In the genomic region with DNA sequence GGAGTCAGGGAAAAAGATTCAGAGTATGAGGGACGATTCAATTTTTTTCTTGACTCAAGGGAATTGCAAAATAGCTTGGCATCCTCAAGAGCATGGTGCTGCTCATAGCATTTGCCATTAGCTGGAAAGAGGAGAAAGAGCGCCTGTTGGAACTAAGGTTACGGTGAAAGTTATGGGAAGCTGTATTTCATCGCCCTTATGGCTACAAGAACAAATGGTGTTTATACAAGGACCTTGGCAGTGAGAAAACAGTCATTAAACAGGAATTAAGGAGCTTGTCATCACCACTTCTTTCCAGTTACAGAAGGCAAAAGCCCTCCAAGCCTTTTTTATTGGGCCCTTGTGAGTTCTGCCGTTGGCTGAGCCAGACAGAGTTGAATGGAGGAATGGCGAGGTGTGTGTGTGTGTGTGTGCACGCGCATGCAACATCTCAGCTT, we compare ENCODE assay signal across 1 cellular context.
TF ChIP-seq lines count a peak whose summit lies in the region.

No MANE protein-coding gene starts in this region.

TF ChIP-seq in GM23338, 12 proteins besides CTCF, POLR2A, EP300 and RAD21 (continued from another document):
- TF ChIP-seq, protein P1, sequence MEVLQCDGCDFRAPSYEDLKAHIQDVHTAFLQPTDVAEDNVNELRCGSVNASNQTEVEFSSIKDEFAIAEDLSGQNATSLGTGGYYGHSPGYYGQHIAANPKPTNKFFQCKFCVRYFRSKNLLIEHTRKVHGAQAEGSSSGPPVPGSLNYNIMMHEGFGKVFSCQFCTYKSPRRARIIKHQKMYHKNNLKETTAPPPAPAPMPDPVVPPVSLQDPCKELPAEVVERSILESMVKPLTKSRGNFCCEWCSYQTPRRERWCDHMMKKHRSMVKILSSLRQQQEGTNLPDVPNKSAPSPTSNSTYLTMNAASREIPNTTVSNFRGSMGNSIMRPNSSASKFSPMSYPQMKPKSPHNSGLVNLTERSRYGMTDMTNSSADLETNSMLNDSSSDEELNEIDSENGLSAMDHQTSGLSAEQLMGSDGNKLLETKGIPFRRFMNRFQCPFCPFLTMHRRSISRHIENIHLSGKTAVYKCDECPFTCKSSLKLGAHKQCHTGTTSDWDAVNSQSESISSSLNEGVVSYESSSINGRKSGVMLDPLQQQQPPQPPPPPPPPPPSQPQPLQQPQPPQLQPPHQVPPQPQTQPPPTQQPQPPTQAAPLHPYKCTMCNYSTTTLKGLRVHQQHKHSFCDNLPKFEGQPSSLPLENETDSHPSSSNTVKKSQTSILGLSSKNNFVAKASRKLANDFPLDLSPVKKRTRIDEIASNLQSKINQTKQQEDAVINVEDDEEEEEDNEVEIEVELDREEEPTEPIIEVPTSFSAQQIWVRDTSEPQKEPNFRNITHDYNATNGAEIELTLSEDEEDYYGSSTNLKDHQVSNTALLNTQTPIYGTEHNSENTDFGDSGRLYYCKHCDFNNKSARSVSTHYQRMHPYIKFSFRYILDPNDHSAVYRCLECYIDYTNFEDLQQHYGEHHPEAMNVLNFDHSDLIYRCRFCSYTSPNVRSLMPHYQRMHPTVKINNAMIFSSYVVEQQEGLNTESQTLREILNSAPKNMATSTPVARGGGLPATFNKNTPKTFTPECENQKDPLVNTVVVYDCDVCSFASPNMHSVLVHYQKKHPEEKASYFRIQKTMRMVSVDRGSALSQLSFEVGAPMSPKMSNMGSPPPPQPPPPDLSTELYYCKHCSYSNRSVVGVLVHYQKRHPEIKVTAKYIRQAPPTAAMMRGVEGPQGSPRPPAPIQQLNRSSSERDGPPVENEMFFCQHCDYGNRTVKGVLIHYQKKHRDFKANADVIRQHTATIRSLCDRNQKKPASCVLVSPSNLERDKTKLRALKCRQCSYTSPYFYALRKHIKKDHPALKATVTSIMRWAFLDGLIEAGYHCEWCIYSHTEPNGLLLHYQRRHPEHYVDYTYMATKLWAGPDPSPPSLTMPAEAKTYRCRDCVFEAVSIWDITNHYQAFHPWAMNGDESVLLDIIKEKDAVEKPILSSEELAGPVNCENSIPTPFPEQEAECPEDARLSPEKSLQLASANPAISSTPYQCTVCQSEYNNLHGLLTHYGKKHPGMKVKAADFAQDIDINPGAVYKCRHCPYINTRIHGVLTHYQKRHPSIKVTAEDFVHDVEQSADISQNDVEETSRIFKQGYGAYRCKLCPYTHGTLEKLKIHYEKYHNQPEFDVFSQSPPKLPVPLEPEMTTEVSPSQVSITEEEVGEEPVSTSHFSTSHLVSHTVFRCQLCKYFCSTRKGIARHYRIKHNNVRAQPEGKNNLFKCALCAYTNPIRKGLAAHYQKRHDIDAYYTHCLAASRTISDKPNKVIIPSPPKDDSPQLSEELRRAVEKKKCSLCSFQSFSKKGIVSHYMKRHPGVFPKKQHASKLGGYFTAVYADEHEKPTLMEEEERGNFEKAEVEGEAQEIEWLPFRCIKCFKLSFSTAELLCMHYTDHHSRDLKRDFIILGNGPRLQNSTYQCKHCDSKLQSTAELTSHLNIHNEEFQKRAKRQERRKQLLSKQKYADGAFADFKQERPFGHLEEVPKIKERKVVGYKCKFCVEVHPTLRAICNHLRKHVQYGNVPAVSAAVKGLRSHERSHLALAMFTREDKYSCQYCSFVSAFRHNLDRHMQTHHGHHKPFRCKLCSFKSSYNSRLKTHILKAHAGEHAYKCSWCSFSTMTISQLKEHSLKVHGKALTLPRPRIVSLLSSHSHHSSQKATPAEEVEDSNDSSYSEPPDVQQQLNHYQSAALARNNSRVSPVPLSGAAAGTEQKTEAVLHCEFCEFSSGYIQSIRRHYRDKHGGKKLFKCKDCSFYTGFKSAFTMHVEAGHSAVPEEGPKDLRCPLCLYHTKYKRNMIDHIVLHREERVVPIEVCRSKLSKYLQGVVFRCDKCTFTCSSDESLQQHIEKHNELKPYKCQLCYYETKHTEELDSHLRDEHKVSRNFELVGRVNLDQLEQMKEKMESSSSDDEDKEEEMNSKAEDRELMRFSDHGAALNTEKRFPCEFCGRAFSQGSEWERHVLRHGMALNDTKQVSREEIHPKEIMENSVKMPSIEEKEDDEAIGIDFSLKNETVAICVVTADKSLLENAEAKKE (CRISPR knock-in tag; IDR thresholded peaks at IDR 0.05), result no peak
TF ChIP-seq in GM23338: peak in this region for 0.
